In genomic region chr16:4957720-4958509, GRCh38 we compare ENCODE assay signal across 8 cellular contexts. TPM values are rescaled to one million over a fixed set of nuclear protein-coding genes. Genes with fewer than 3 reads are reported as not detected.
DNase-seq lines count a peak whose midpoint lies in the region; ATAC-seq and TF ChIP-seq lines count a peak whose summit lies in the region.

Gene SEC14L5 (plus strand): TSS chr16:4958330. CDS start chr16:4959324, 994 bp downstream.

- H2AK5ac ChIP-seq in trophoblast cell (ENCODE audit: low read length), result no peak within 1 kb of the TSS

- peak within 1 kb of the TSS; percentile 19 to 58 (median 48) for H3K4me3 ChIP-seq in heart right ventricle
- peak within 1 kb of the TSS; percentile 65 for H3K4me3 ChIP-seq in trophoblast cell (ENCODE audit: low read depth, low read length)
- peak within 1 kb of the TSS; percentile 44 to 60 for H3K4me3 ChIP-seq in tibial artery

- no peak within 1 kb of the TSS for H3K4ac ChIP-seq in trophoblast cell (ENCODE audit: low read depth, low read length)

- H3K14ac ChIP-seq in trophoblast cell (ENCODE audit: low read length), result no peak within 1 kb of the TSS

- no peaks in the 10 kb centered on the region for H3K79me2 ChIP-seq in trophoblast cell (ENCODE audit: control insufficient read depth, insufficient read depth, low read length, poor library complexity)

- TF ChIP-seq CTCF in heart right ventricle (IDR thresholded peaks at IDR 0.05) (no peak), tibial artery (IDR thresholded peaks at IDR 0.05) (no peak)

- no peaks in the 10 kb centered on the region for H3K79me1 ChIP-seq in trophoblast cell (ENCODE audit: low read length)

- H2AFZ ChIP-seq in trophoblast cell (ENCODE audit: insufficient read depth, low read length, poor library complexity), result peak within 1 kb of the TSS; percentile 85

- peak within 1 kb of the TSS; percentile 72 for H3K4me2 ChIP-seq in trophoblast cell (ENCODE audit: low read length)

- ATAC-seq in HG02610 (IDR thresholded peaks at IDR 0.05; ENCODE audit: unreplicated experiment) (peak; percentile 60), heart right ventricle (peak; percentile 94 to 98 (median 96))

- no peak within 1 kb of the TSS for H4K12ac ChIP-seq in trophoblast cell (ENCODE audit: low read depth, low read length)

- no peak within 1 kb of the TSS for H4K8ac ChIP-seq in trophoblast cell (ENCODE audit: low read depth, low read length)

- peak within 1 kb of the TSS in 6 of 10 donors; percentile 0 to 58 (median 40) for H3K27ac ChIP-seq in heart right ventricle
- H3K27ac ChIP-seq in trophoblast cell (ENCODE audit: low read depth, low read length), result no peak within 1 kb of the TSS
- peak within 1 kb of the TSS; percentile 56 to 61 for H3K27ac ChIP-seq in tibial artery

- no peak within 1 kb of the TSS for H3K9ac ChIP-seq in trophoblast cell (ENCODE audit: low read length)

- H3K9me3 ChIP-seq in heart right ventricle (no peaks in the 10 kb centered on the region), trophoblast cell (ENCODE audit: insufficient read depth, low read depth, low read length) (no peaks in the 10 kb centered on the region), tibial artery (no peaks in the 10 kb centered on the region)

- H2BK12ac ChIP-seq in trophoblast cell (ENCODE audit: low read length), result no peak within 1 kb of the TSS

- H4K91ac ChIP-seq in trophoblast cell (ENCODE audit: low read depth, low read length), result no peak within 1 kb of the TSS

- H3K18ac ChIP-seq in trophoblast cell (ENCODE audit: low read length), result no peak within 1 kb of the TSS

- DNase-seq in ELR (ENCODE audit: low read depth) (peak; percentile 97), NCI-H1436 (lab: John Stamatoyannopoulos, UW) (peak; percentile 98), T-helper 1 cell (peak; percentile 77 to 91 (median 88)), amniotic stem cell (lab: John Stamatoyannopoulos, UW) (peak; percentile 98), heart right ventricle (peak; percentile 94 to 97), trophoblast cell (peak; percentile 95 to 98), tibial artery (peak; percentile 98)

- no peak within 1 kb of the TSS for H2BK120ac ChIP-seq in trophoblast cell (ENCODE audit: insufficient read depth, low read length, poor library complexity)

- no peak within 1 kb of the TSS for H3K23ac ChIP-seq in trophoblast cell (ENCODE audit: low read length)

- H2BK5ac ChIP-seq in trophoblast cell (ENCODE audit: low read depth, low read length, poor library complexity), result no peak within 1 kb of the TSS

- H3K4me1 ChIP-seq in heart right ventricle, result peaks cover 0 to 25% (median 17%) of the 10 kb centered on the region in 9 donors
- peaks cover 3 to 5% of the 10 kb centered on the region in 2 experiments for H3K4me1 ChIP-seq in trophoblast cell (ENCODE audit: control insufficient read depth in 1 of 2, insufficient read depth in 2 of 2, low read length in 2 of 2)
- H3K4me1 ChIP-seq in tibial artery, result peaks cover 4 to 30% (median 20%) of the 10 kb centered on the region in 4 donors

- intact Hi-C loops in heart right ventricle (cut with DNase I) (loop anchor here in 6 of 10 donors (2.0 to 10.0 kb wide), 9 partner anchors 111 to 453 kb away; partner anchors contain the start of genes GLYR1 (in 4 of the 6), UBN1 (in 4 of the 6), ZNF500 (in 2 of the 6) and ANKS3 (in 1 of the 6)), tibial artery (cut with DNase I; ENCODE audit: low total_unique reads) (loop anchor here (2.0 kb wide), 1 partner anchor 109 kb away; no protein-coding TSS in a partner anchor)

- H3K27me3 ChIP-seq in heart right ventricle, result peaks cover 0 to 33% (median 0%) of the 10 kb centered on the region in 7 donors
- no peaks in the 10 kb centered on the region for H3K27me3 ChIP-seq in trophoblast cell (ENCODE audit: insufficient read depth, low read length)
- H3K27me3 ChIP-seq in tibial artery, result peaks cover 0 to 4% of the 10 kb centered on the region in 2 donors

- WGBS in heart right ventricle, 2 donors, result 1% methylated on average over 56 of the region's 56 CpGs
- WGBS in trophoblast cell (ENCODE audit: extremely low coverage, insufficient coverage, insufficient read length), result no CpG with 5 or more reads among the region's 56 CpGs

- no peaks in the 10 kb centered on the region for H3K36me3 ChIP-seq in heart right ventricle
- no peaks in the 10 kb centered on the region for H3K36me3 ChIP-seq in trophoblast cell (ENCODE audit: control insufficient read depth in 1 of 2, insufficient read depth in 2 of 2, low read length in 2 of 2)
- no peaks in the 10 kb centered on the region for H3K36me3 ChIP-seq in tibial artery

RNA-seq across cellular contexts. Expression of gene SEC14L5, which starts in this region (rescaled TPM):
- total RNA-seq in heart right ventricle, result 10 to 100 TPM in 6 of 10 donors, 1 to 10 TPM in 4; 4.7 to 28.4 (median 12.9) TPM
- 1 to 10 TPM in 1 of 2 donors, under 1 TPM in 1; 0.04 to 4.1 TPM for polyA plus RNA-seq in heart right ventricle
- 0.01 and 0.03 TPM in 2 replicates for polyA plus RNA-seq in trophoblast cell (2013)
